ENCODE assay signal across 9 cellular contexts in the genomic region with DNA sequence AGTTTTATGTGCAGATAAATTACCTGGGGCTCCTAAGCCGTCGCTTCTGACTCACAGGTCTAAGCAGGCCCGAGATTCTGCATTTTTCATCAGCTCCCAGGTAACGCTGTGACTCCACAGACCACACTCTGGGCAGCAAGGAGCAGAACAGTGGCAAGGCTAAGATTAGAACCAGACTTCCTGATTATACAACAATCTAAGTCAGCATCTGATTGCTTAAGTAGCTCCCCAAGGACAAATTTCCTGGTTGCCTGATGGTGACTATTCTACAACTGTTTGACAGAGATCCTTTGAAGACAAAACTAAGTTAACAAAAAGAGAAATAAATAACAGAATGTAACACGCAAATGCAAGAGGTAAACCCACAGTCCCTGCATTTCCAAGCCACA.
DNase-seq lines count a peak whose midpoint lies in the region; ATAC-seq, FAIRE-seq and TF ChIP-seq lines count a peak whose summit lies in the region.
"Had no signal": no experiment of that assay in that cellular context is flagged by ENCODE, and none has a peak within 500 bp of the region (broad histone marks: within the 10 kb centered on the region; RNA-seq: fewer than 3 reads in every experiment).

No MANE protein-coding gene starts in this region.

- TF ChIP-seq POLR2A in GM12891 (IDR thresholded peaks at IDR 0.05; ENCODE audit: low read depth, low read length): no peak

- peaks cover 0 to 14% (median 4%) of the 10 kb centered on the region in 11 experiments; a peak in 13 of 22 replicates for H3K9me3 ChIP-seq in BLaER1 treated with 17β-estradiol and CSF1 and Interleukin-3, amounts not matched to agents 10 nM and 100 nM (replicated peaks in 1 of 11)
- no peaks in the 10 kb centered on the region for H3K9me3 ChIP-seq in parathyroid adenoma (ENCODE audit: control insufficient read depth, low read length)

- TF ChIP-seq CTCF in fibroblast of pulmonary artery (IDR thresholded peaks at IDR 0.05; ENCODE audit: low read length, missing control alignments) (no peak), parathyroid adenoma (IDR thresholded peaks at IDR 0.05) (no peak)

- ATAC-seq in SK-N-SH treated with all-trans-retinoic acid at 6 μM for 48 hours (peak; percentile 66), GM21515 (IDR thresholded peaks at IDR 0.05; ENCODE audit: unreplicated experiment) (no peak), HG03460 (IDR thresholded peaks at IDR 0.05; ENCODE audit: unreplicated experiment) (no peak)

- H2AFZ ChIP-seq in parathyroid adenoma: no peak overlapping the region

- H3K4me1 ChIP-seq in BLaER1 treated with 17β-estradiol and CSF1 and Interleukin-3, amounts not matched to agents 10 nM and 100 nM: peaks cover 26 to 60% (median 51%) of the 10 kb centered on the region in 10 experiments
- H3K4me1 ChIP-seq in parathyroid adenoma: peaks cover 31% of the 10 kb centered on the region

- no peak for FAIRE-seq in GM12891 (lab: Jason Lieb, UNC)

- H4K20me1 ChIP-seq in BLaER1 treated with 17β-estradiol and CSF1 and Interleukin-3, amounts not matched to agents 10 nM and 100 nM: no peaks in the 10 kb centered on the region; a peak in 1 of 22 replicates

- peak overlapping the region; percentile 57 to 83 (median 77) for H3K4me2 ChIP-seq in BLaER1 treated with 17β-estradiol and CSF1 and Interleukin-3, amounts not matched to agents 10 nM and 100 nM
- H3K4me2 ChIP-seq in parathyroid adenoma (ENCODE audit: low read length): peak overlapping the region; percentile 34

- H3K27me3 ChIP-seq in BLaER1 treated with 17β-estradiol and CSF1 and Interleukin-3, amounts not matched to agents 10 nM and 100 nM: no peaks in the 10 kb centered on the region
- H3K27me3 ChIP-seq in parathyroid adenoma (ENCODE audit: control insufficient read depth, insufficient read depth, low read length): no peaks in the 10 kb centered on the region

- peak overlapping the region in 8 of 11 experiments; percentile 11 to 50 (median 38); a peak in 13 of 22 replicates for H3K9ac ChIP-seq in BLaER1 treated with 17β-estradiol and CSF1 and Interleukin-3, amounts not matched to agents 10 nM and 100 nM
- no peak overlapping the region for H3K9ac ChIP-seq in parathyroid adenoma

- peak; percentile 49 for DNase-seq in fibroblast of pulmonary artery (ENCODE audit: low read depth)
- DNase-seq in GM12891 (ENCODE audit: insufficient read length, low spot score): no peak
- no peak for DNase-seq in NCI-H2196 (lab: John Stamatoyannopoulos, UW; ENCODE audit: unreplicated experiment)
- DNase-seq: stimulated activated CD4-positive, alpha-beta T cell treated with anti-CD3 and anti-CD28 coated beads, Interleukin-2, amount 100 ng/mL, for 24 hours had no signal

- peaks cover 3 to 14% (median 5%) of the 10 kb centered on the region in 11 experiments; a peak in 20 of 22 replicates for H3K36me3 ChIP-seq in BLaER1 treated with 17β-estradiol and CSF1 and Interleukin-3, amounts not matched to agents 10 nM and 100 nM
- H3K36me3 ChIP-seq in parathyroid adenoma (ENCODE audit: control insufficient read depth, insufficient read depth, low read length): no peaks in the 10 kb centered on the region

- peak overlapping the region; percentile 11 to 76 (median 59); a peak in 19 of 22 replicates for H3K27ac ChIP-seq in BLaER1 treated with 17β-estradiol and CSF1 and Interleukin-3, amounts not matched to agents 10 nM and 100 nM
- H3K27ac ChIP-seq in parathyroid adenoma: peak overlapping the region; percentile 58

- peak overlapping the region in 4 of 10 experiments; percentile 2 to 20 (median 11); a peak in 4 of 20 replicates for H3K4me3 ChIP-seq in BLaER1 treated with 17β-estradiol and CSF1 and Interleukin-3, amounts not matched to agents 10 nM and 100 nM
- H3K4me3 ChIP-seq in fibroblast of pulmonary artery (replicated peaks; ENCODE audit: low read depth, low read length) (no peak overlapping the region), parathyroid adenoma (ENCODE audit: low read depth, low read length) (no peak overlapping the region)

- H3K79me2 ChIP-seq in parathyroid adenoma: peaks cover 44% of the 10 kb centered on the region

TF ChIP-seq in SK-N-SH treated with all-trans-retinoic acid at 6 μM for 48 hours, 23 proteins besides CTCF, POLR2A, EP300 and RAD21 (continues in another document):
- TF ChIP-seq SNAI2 (CRISPR knock-in tag; IDR thresholded peaks at IDR 0.05) (no peak; the same call in 1 of the 2 replicates), POU6F1 (CRISPR knock-in tag; IDR thresholded peaks at IDR 0.05; ENCODE audit: borderline replicate concordance, low read depth) (no peak), CSDC2 (CRISPR knock-in tag; IDR thresholded peaks at IDR 0.05) (no peak), ZFP30 (CRISPR knock-in tag; IDR thresholded peaks at IDR 0.05) (no peak), ISL1 (CRISPR knock-in tag; IDR thresholded peaks at IDR 0.05) (peak; percentile 47; the same call in 1 of the 2 replicates)

TF ChIP-seq in GM12891, 5 proteins besides CTCF, POLR2A, EP300 and RAD21:
- no peak for TF ChIP-seq SPI1 (IDR thresholded peaks at IDR 0.05; ENCODE audit: low read depth, low read length)
- no peak for TF ChIP-seq POLR2AphosphoS5 (IDR thresholded peaks at IDR 0.05; ENCODE audit: low read depth, low read length)
- TF ChIP-seq TAF1 (IDR thresholded peaks at IDR 0.05; ENCODE audit: low read depth, low read length): no peak
- TF ChIP-seq POU2F2 (IDR thresholded peaks at IDR 0.05; ENCODE audit: low read depth, low read length): no peak
